ENCODE assay signal across 15 cellular contexts in the genomic region with DNA sequence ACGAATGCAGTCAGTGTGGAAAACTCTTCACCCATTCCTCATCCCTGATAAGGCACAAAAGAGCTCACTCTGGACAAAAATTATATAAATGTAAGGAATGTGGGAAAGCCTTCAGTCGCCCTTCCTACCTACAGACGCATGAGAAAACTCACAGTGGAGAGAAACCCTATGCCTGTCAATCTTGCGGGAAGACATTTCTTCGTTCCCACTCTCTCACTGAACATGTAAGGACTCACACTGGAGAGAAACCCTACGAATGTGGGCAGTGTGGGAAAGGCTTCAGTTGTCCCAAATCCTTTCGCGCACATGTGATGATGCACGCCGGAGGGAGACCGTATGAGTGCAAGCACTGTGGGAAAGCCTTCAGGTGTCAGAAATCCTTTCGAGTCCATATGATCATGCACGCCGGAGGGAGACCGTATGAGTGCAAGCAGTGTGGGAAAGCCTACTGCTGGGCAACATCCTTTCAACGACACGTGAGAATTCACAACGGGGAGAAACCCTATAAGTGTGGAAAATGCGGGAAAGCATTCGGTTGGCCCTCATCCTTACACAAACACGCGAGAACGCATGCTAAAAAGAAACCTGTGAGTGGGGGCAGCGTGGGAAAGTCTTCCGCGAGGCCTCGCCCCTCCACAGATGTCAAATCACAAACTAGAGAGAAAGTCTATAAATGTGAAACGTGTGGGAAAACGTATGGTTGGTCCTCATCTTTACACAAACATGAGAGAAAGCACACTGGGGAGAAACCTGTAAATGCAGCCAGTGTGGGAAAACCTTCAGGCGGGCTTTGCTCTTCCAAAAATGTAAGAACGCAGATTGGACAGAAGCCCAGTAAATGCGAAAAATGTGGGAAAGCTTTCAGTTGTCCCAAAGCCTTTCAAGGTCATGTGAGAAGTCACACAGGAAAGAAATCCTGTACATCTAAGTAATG. TPM values are rescaled to one million over a fixed set of nuclear protein-coding genes. Genes with fewer than 3 reads are reported as not detected.
DNase-seq lines count a peak whose midpoint lies in the region; ATAC-seq and TF ChIP-seq lines count a peak whose summit lies in the region.
"Had no signal": no experiment of that assay in that cellular context is flagged by ENCODE, and none has a peak within 500 bp of the region (broad histone marks: within the 10 kb centered on the region; RNA-seq: fewer than 3 reads in every experiment).

No MANE protein-coding gene starts in this region.

- no peaks in the 10 kb centered on the region for H3K9me3 ChIP-seq in HEK293 (ENCODE audit: control insufficient read depth, insufficient read depth, low read depth, low read length)
- peaks cover 26% of the 10 kb centered on the region for H3K9me3 ChIP-seq in adipocyte (ENCODE audit: control insufficient read depth, low read length)
- peaks cover 20% of the 10 kb centered on the region for H3K9me3 ChIP-seq in endodermal cell (ENCODE audit: control insufficient read depth, low read length)

- no peaks in the 10 kb centered on the region for H3K27me3 Mint-ChIP-seq in endodermal cell (ENCODE audit: insufficient read depth)

- TF ChIP-seq CTCF in HEK293 (tag by site-specific recombination; IDR thresholded peaks at IDR 0.05) (no peak), endodermal cell (conservative IDR thresholded peaks at IDR 0.05) (no peak)

- no peaks in the 10 kb centered on the region for H3K4me1 Mint-ChIP-seq in endodermal cell

- no peaks in the 10 kb centered on the region for H3K36me3 Mint-ChIP-seq in endodermal cell (ENCODE audit: low read depth)
- H3K36me3 Mint-ChIP-seq in activated naive CD4-positive, alpha-beta T cell treated with anti-CD3 and anti-CD28 coated beads, Interleukin-2, amount 50 U/mL, for 72 hours = peaks cover 12 to 17% of the 10 kb centered on the region in 2 donors

- H3K4me3 ChIP-seq in HEK293 (ENCODE audit: low read depth, low read length) (no peak overlapping the region), adipocyte (ENCODE audit: low read length) (peak overlapping the region; percentile 32), endodermal cell (ENCODE audit: low read length) (peak overlapping the region; percentile 21)
- H3K4me3 ChIP-seq: A549 had no signal

- ATAC-seq in activated naive CD4-positive, alpha-beta T cell treated with anti-CD3 and anti-CD28 coated beads, Interleukin-2, amount 50 U/mL, for 72 hours = no peak
- ATAC-seq: A549 had no signal

- 86 to 89% methylated on average over 30 to 32 of the region's 32 CpGs for WGBS in endodermal cell (ENCODE audit: insufficient coverage in 1 of 2, insufficient read length in 1 of 2), 2 experiments

- no peaks in the 10 kb centered on the region for H3K27me3 ChIP-seq in adipocyte (replicated peaks; ENCODE audit: control insufficient read depth, insufficient read depth, low read length)
- H3K27me3 ChIP-seq in endodermal cell (ENCODE audit: control insufficient read depth, insufficient read depth, low read length, poor library complexity, severe bottlenecking) = no peaks in the 10 kb centered on the region
- H3K27me3 ChIP-seq: BE2C had no signal

- H3K9ac ChIP-seq in adipocyte (ENCODE audit: low read length) (no peak overlapping the region), endodermal cell (ENCODE audit: extremely low read depth, low read length, poor library complexity, severe bottlenecking) (no peak overlapping the region)
- H3K9ac ChIP-seq: KMS-11 had no signal

- POLR2A ChIA-PET in HEK293 (lab: Yijun Ruan, JAX) = no interaction called here

- H3K4me1 ChIP-seq in HEK293 (ENCODE audit: control insufficient read depth, insufficient read depth, low read length) (no peaks in the 10 kb centered on the region), adipocyte (ENCODE audit: control insufficient read depth, insufficient read depth, low read length) (no peaks in the 10 kb centered on the region), endodermal cell (ENCODE audit: control insufficient read depth, insufficient read depth, low read length) (no peaks in the 10 kb centered on the region)
- H3K4me1 ChIP-seq: A549, BE2C had no signal

- H3K27ac ChIP-seq in HEK293 (ENCODE audit: extremely low read depth, low read depth, low read length) (no peak overlapping the region), endodermal cell (ENCODE audit: low read depth, low read length) (no peak overlapping the region), temporal lobe (ENCODE audit: low read depth, low read length) (peak overlapping the region; percentile 56)
- H3K27ac ChIP-seq: A549, HL-60, KMS-11 had no signal

- peaks cover 72% of the 10 kb centered on the region for H3K9me3 Mint-ChIP-seq in endodermal cell
- peaks cover 0 to 6% of the 10 kb centered on the region in 2 donors for H3K9me3 Mint-ChIP-seq in activated naive CD4-positive, alpha-beta T cell treated with anti-CD3 and anti-CD28 coated beads, Interleukin-2, amount 50 U/mL, for 72 hours

- CTCF ChIA-PET in HEK293 (lab: Yijun Ruan, JAX) = interaction anchor here (0.7 kb wide), 1 partner anchor 106 kb away, joined by 3 read pairs; no protein-coding TSS in a partner anchor

- no peak for DNase-seq in adipocyte (ENCODE audit: low read depth)
- no peak for DNase-seq in endodermal cell
- DNase-seq in activated effector memory CD4-positive, alpha-beta T cell treated with anti-CD3 and anti-CD28 coated beads, Interleukin-2, amount 50 U/mL, for 16 hours = no peak
- no peak for DNase-seq in activated naive CD4-positive, alpha-beta T cell treated with anti-CD3 and anti-CD28 coated beads, Interleukin-2, amount 50 U/mL, for 72 hours (ENCODE audit: low spot score in 2 of 2)
- DNase-seq in DMS79 treated with DMSO at 0.1 percent for 48 hours (lab: John Stamatoyannopoulos, UW) = no peak
- DNase-seq: BE2C, DMS53, HFFc6, IMR-90 had no signal

- H3K36me3 ChIP-seq in HEK293 (ENCODE audit: control insufficient read depth in 2 of 2, insufficient read depth in 1 of 2, low read length in 2 of 2) = no peaks in the 10 kb centered on the region
- no peaks in the 10 kb centered on the region for H3K36me3 ChIP-seq in adipocyte (ENCODE audit: control insufficient read depth, insufficient read depth, low read length, severe bottlenecking)
- no peaks in the 10 kb centered on the region for H3K36me3 ChIP-seq in endodermal cell (ENCODE audit: control insufficient read depth, insufficient read depth, low read length)

- H3K27ac Mint-ChIP-seq in endodermal cell = no peak overlapping the region
- no peak overlapping the region for H3K27ac Mint-ChIP-seq in activated naive CD4-positive, alpha-beta T cell treated with anti-CD3 and anti-CD28 coated beads, Interleukin-2, amount 50 U/mL, for 72 hours
- H3K27ac Mint-ChIP-seq: HFFc6 had no signal

- H3K4me3 Mint-ChIP-seq in endodermal cell = no peak overlapping the region
- H3K4me3 Mint-ChIP-seq: HFFc6 had no signal

TF ChIP-seq in HEK293, 187 proteins besides CTCF, POLR2A, EP300 and RAD21:
- TF ChIP-seq, protein P1, sequence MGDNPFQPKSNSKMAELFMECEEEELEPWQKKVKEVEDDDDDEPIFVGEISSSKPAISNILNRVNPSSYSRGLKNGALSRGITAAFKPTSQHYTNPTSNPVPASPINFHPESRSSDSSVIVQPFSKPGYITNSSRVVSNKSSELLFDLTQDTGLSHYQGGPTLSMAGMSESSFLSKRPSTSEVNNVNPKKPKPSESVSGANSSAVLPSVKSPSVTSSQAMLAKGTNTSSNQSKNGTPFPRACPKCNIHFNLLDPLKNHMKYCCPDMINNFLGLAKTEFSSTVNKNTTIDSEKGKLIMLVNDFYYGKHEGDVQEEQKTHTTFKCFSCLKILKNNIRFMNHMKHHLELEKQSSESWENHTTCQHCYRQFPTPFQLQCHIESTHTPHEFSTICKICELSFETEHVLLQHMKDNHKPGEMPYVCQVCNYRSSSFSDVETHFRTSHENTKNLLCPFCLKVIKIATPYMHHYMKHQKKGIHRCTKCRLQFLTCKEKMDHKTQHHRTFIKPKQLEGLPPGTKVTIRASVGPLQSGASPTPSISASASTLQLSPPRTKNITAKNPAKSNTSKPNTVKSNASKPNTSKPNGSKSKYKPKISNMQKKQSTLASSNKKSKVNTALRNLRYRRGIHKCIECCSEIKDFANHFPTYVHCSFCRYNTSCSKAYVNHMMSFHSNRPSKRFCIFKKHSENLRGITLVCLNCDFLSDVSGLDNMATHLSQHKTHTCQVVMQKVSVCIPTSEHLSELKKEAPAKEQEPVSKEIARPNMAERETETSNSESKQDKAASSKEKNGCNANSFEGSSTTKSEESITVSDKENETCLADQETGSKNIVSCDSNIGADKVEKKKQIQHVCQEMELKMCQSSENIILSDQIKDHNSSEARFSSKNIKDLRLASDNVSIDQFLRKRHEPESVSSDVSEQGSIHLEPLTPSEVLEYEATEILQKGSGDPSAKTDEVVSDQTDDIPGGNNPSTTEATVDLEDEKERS (tag by site-specific recombination; IDR thresholded peaks at IDR 0.05) = peak; percentile 84
- TF ChIP-seq KLF7 (tag by site-specific recombination; IDR thresholded peaks at IDR 0.05; ENCODE audit: borderline replicate concordance) (no peak), SETDB1 (IDR thresholded peaks at IDR 0.05; ENCODE audit: insufficient read length, low read length) (peak; percentile 99)

RNA-seq across cellular contexts. Expression of a gene that starts 10.5 kb away (rescaled TPM):
- total RNA-seq in endodermal cell (not detected), temporal lobe (0.25 TPM)
- 0.04 TPM for polyA plus RNA-seq in endodermal cell (2013, experiment 1 of 2)
- polyA plus RNA-seq in endodermal cell (2013, experiment 2 of 2) = 0.04 TPM
- total RNA-seq in activated naive CD4-positive, alpha-beta T cell treated with anti-CD3 and anti-CD28 coated beads, Interleukin-2, amount 50 U/mL, for 72 hours = under 1 TPM in 1 of 2 donors, not detected in 1; 0.30 TPM
- total RNA-seq: HFFc6, IMR-90 had no signal
- polyA plus RNA-seq: A549, AG04450, IMR-90 had no signal

RNA-seq across cellular contexts. Expression of a gene that starts 23.1 kb away (rescaled TPM):
- total RNA-seq in endodermal cell = 1 to 10 TPM; 4.3 to 5.0 TPM
- polyA plus RNA-seq in endodermal cell (2013, experiment 1 of 2) = 4.1 TPM
- polyA plus RNA-seq in endodermal cell (2013, experiment 2 of 2) = 4.2 TPM
- 3.7 TPM for total RNA-seq in temporal lobe
- 1 to 10 TPM; 3.9 to 5.2 TPM for total RNA-seq in activated naive CD4-positive, alpha-beta T cell treated with anti-CD3 and anti-CD28 coated beads, Interleukin-2, amount 50 U/mL, for 72 hours

RNA-seq across cellular contexts. Expression of a gene that starts 36.4 kb away (rescaled TPM):
- total RNA-seq in endodermal cell = 10 to 100 TPM in 1 of 2 donors, 1 to 10 TPM in 1; 9.6 to 10.5 TPM
- 8.7 TPM for polyA plus RNA-seq in endodermal cell (2013, experiment 1 of 2)
- 8.7 TPM for polyA plus RNA-seq in endodermal cell (2013, experiment 2 of 2)
- total RNA-seq in temporal lobe = 17.0 TPM
- total RNA-seq in activated naive CD4-positive, alpha-beta T cell treated with anti-CD3 and anti-CD28 coated beads, Interleukin-2, amount 50 U/mL, for 72 hours = 1 to 10 TPM; 1.3 to 2.8 TPM

RNA-seq across cellular contexts. Expression of a gene that starts 58.0 kb away (rescaled TPM):
- 1 to 10 TPM; 8.4 to 9.2 TPM for total RNA-seq in endodermal cell
- 5.1 TPM for polyA plus RNA-seq in endodermal cell (2013, experiment 1 of 2)
- 4.7 TPM for polyA plus RNA-seq in endodermal cell (2013, experiment 2 of 2)
- 13.0 TPM for total RNA-seq in temporal lobe
- total RNA-seq in activated naive CD4-positive, alpha-beta T cell treated with anti-CD3 and anti-CD28 coated beads, Interleukin-2, amount 50 U/mL, for 72 hours = 1 to 10 TPM in 1 of 2 donors, under 1 TPM in 1; 0.77 to 1.8 TPM
